Comparison of ENCODE assay signal across 8 cellular contexts in genomic region chr6:106692112-106692822, GRCh38.
DNase-seq lines count a peak whose midpoint lies in the region; ATAC-seq and TF ChIP-seq lines count a peak whose summit lies in the region.

No MANE protein-coding gene starts in this region.

- intact Hi-C loops in esophagus squamous epithelium (cut with DNase I) = no loop called here

- no peak for TF ChIP-seq POLR2A in esophagus squamous epithelium (IDR thresholded peaks at IDR 0.05)
- no peak for TF ChIP-seq POLR2A in tibial nerve (IDR thresholded peaks at IDR 0.05)

- H4K8ac ChIP-seq in neuronal stem cell (ENCODE audit: low read depth, low read length) = no peak overlapping the region

- no peaks in the 10 kb centered on the region for H3K79me1 ChIP-seq in neuronal stem cell (ENCODE audit: low read depth, low read length)

- ATAC-seq in HG03139 (IDR thresholded peaks at IDR 0.05; ENCODE audit: unreplicated experiment) = no peak

- H2BK15ac ChIP-seq in neuronal stem cell (ENCODE audit: low read length) = no peak overlapping the region

- H3K36me3 ChIP-seq in esophagus squamous epithelium (no peaks in the 10 kb centered on the region), neuronal stem cell (replicated peaks in 1 of 2; ENCODE audit: control insufficient read depth in 2 of 2, insufficient read depth in 2 of 2, low read length in 2 of 2) (no peaks in the 10 kb centered on the region), tibial nerve (no peaks in the 10 kb centered on the region)

- DNase-seq in ELF-1 (ENCODE audit: low read depth, low spot score) (peak; percentile 69), NCI-H446 treated with DMSO at 0.1 percent for 48 hours (lab: John Stamatoyannopoulos, UW) (peak; percentile 83), esophagus squamous epithelium (lab: John Stamatoyannopoulos, UW) (no peak), neuronal stem cell (ENCODE audit: low spot score) (peak; percentile 20), RPMI8226 (no peak), cortex of kidney (lab: John Stamatoyannopoulos, UW) (no peak), tibial nerve (ENCODE audit: low spot score in 2 of 2) (no peak)

- no peak overlapping the region for H3K4me2 ChIP-seq in neuronal stem cell (ENCODE audit: insufficient read depth, low read length, poor library complexity, severe bottlenecking)

- peak overlapping the region; percentile 89 for H2AFZ ChIP-seq in neuronal stem cell (ENCODE audit: low read length)

- H2BK5ac ChIP-seq in neuronal stem cell (ENCODE audit: low read length) = no peak overlapping the region

- H3K27ac ChIP-seq in esophagus squamous epithelium (peak overlapping the region; percentile 32 to 70 (median 50)), neuronal stem cell (replicated peaks; ENCODE audit: low read length) (no peak overlapping the region), tibial nerve (no peak overlapping the region)

- H2BK120ac ChIP-seq in neuronal stem cell (ENCODE audit: low read depth, low read length) = no peak overlapping the region

- no peak overlapping the region for H2AK5ac ChIP-seq in neuronal stem cell (ENCODE audit: low read depth, low read length)

- H3K27me3 ChIP-seq in esophagus squamous epithelium = no peaks in the 10 kb centered on the region
- H3K27me3 ChIP-seq in neuronal stem cell (ENCODE audit: control insufficient read depth in 3 of 3, insufficient read depth in 3 of 3, low read depth in 1 of 3, low read length in 3 of 3) = peaks cover 0 to 17% (median 0%) of the 10 kb centered on the region in 3 experiments
- peaks cover 0 to 5% of the 10 kb centered on the region in 2 donors for H3K27me3 ChIP-seq in tibial nerve

- H3K4me1 ChIP-seq in esophagus squamous epithelium (peaks cover 0 to 32% (median 12%) of the 10 kb centered on the region in 3 donors), neuronal stem cell (ENCODE audit: control insufficient read depth in 2 of 2, insufficient read depth in 1 of 2, low read depth in 1 of 2, low read length in 2 of 2) (peaks cover 2 to 9% of the 10 kb centered on the region in 2 donors), tibial nerve (peaks cover 0 to 13% (median 0%) of the 10 kb centered on the region in 4 donors)

- no peak overlapping the region for H3K14ac ChIP-seq in neuronal stem cell (ENCODE audit: low read length)

- WGBS in esophagus squamous epithelium, 2 donors = 35 to 43% methylated on average over 6 of the region's 6 CpGs
- WGBS in neuronal stem cell (ENCODE audit: extremely low coverage in 2 of 2, insufficient read length in 2 of 2, insufficient replicate concordance in 1 of 2), 2 donors = no CpG with 5 or more reads among the region's 6 CpGs
- WGBS in tibial nerve, 2 donors = 26 to 32% methylated on average over 6 of the region's 6 CpGs

- no peak for TF ChIP-seq CTCF in esophagus squamous epithelium (IDR thresholded peaks at IDR 0.05)
- no peak for TF ChIP-seq CTCF in tibial nerve (IDR thresholded peaks at IDR 0.05)

- H4K91ac ChIP-seq in neuronal stem cell (ENCODE audit: low read depth, low read length, poor library complexity) = no peak overlapping the region

- no peaks in the 10 kb centered on the region for H3K9me3 ChIP-seq in esophagus squamous epithelium
- H3K9me3 ChIP-seq in neuronal stem cell (replicated peaks in 1 of 2; ENCODE audit: control insufficient read depth in 2 of 2, insufficient read depth in 1 of 2, low read depth in 1 of 2, low read length in 2 of 2) = no peaks in the 10 kb centered on the region
- no peaks in the 10 kb centered on the region for H3K9me3 ChIP-seq in tibial nerve

- H3K9ac ChIP-seq in neuronal stem cell (ENCODE audit: low read depth, low read length, poor library complexity) = no peak overlapping the region

- no peak overlapping the region for H2BK12ac ChIP-seq in neuronal stem cell (ENCODE audit: low read length)

- H3K23ac ChIP-seq in neuronal stem cell (ENCODE audit: low read depth, low read length, poor library complexity) = no peak overlapping the region

- H3K4me3 ChIP-seq in esophagus squamous epithelium = no peak overlapping the region
- no peak overlapping the region for H3K4me3 ChIP-seq in neuronal stem cell (ENCODE audit: low read length in 2 of 2)
- H3K4me3 ChIP-seq in tibial nerve = no peak overlapping the region

- H3K4ac ChIP-seq in neuronal stem cell (ENCODE audit: low read length) = no peak overlapping the region

- no peak for TF ChIP-seq EP300 in tibial nerve (IDR thresholded peaks at IDR 0.05)

- no peak overlapping the region for H3K18ac ChIP-seq in neuronal stem cell (ENCODE audit: low read length)

Comparison
In these comparisons a context has a peak if more than half of its experiments do, and no peak if none do; other contexts are left out.
1. DNase-seq: peak in ELF-1 (single experiment), NCI-H446 treated with DMSO at 0.1 percent for 48 hours (single experiment) and neuronal stem cell (single experiment); none in esophagus squamous epithelium (single experiment), RPMI8226 (single experiment), cortex of kidney (single experiment) and tibial nerve (0 of 2).
2. H3K27ac ChIP-seq: peak in esophagus squamous epithelium (4 of 4); none in neuronal stem cell (single experiment) and tibial nerve (0 of 4).